ENCODE assay signal across 1 cellular context in the genomic region with DNA sequence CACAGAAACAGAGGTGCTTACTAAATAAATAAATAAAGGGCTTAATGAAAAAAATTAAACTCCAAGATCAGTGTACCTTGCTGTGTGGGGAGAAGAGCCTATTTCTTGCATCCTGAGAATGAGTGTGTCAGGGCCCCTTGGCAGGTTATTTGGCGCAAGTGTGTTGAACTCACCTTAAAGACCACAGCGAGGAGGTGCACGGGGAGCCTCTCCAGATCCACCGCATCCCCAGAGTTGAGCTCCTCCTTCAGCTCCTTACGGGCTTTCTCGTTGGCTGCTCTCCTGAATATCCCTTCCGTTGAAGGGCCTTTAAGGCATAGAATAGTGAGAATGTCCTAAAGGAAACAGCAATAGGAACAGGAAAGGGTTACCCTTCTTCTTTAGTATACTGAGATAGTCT.
TF ChIP-seq lines count a peak whose summit lies in the region.

No MANE protein-coding gene starts in this region.

TF ChIP-seq in H1, 55 proteins besides CTCF, POLR2A, EP300 and RAD21:
- TF ChIP-seq SUZ12 (IDR thresholded peaks at IDR 0.05; ENCODE audit: low read length) (no peak), JUND (IDR thresholded peaks at IDR 0.05; ENCODE audit: low read length) (no peak), NANOG (IDR thresholded peaks at IDR 0.05; ENCODE audit: insufficient read depth, low read depth, low read length, poor library complexity, severe bottlenecking) (no peak), NRF1 (IDR thresholded peaks at IDR 0.05; ENCODE audit: low read depth, low read length) (no peak), GABPA (IDR thresholded peaks at IDR 0.05; ENCODE audit: borderline replicate concordance, insufficient read depth, low read length) (no peak), ZNF274 (IDR thresholded peaks at IDR 0.05; ENCODE audit: borderline replicate concordance, extremely low read depth, low read length) (no peak), BACH1 (IDR thresholded peaks at IDR 0.05; ENCODE audit: low read length) (no peak)
- TF ChIP-seq, protein P1, sequence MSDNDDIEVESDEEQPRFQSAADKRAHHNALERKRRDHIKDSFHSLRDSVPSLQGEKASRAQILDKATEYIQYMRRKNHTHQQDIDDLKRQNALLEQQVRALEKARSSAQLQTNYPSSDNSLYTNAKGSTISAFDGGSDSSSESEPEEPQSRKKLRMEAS (IDR thresholded peaks at IDR 0.05), result no peak
- TF ChIP-seq, protein P2, sequence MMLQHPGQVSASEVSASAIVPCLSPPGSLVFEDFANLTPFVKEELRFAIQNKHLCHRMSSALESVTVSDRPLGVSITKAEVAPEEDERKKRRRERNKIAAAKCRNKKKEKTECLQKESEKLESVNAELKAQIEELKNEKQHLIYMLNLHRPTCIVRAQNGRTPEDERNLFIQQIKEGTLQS (IDR thresholded peaks at IDR 0.05; ENCODE audit: insufficient read depth, low read depth, low read length), result no peak
TF ChIP-seq in H1: peak in this region for 0.
